Comparison of ENCODE assay signal across 8 cellular contexts in genomic region chr17:82338858-82339633, GRCh38. TPM values are rescaled to one million over a fixed set of nuclear protein-coding genes. Genes with fewer than 3 reads are reported as not detected.
DNase-seq lines count a peak whose midpoint lies in the region; ATAC-seq and TF ChIP-seq lines count a peak whose summit lies in the region.

No MANE protein-coding gene starts in this region.

- peaks cover 11% of the 10 kb centered on the region; the same call in 1 of the 2 replicates for H3K9me3 ChIP-seq in NT2/D1 (ENCODE audit: insufficient read depth, low read length)
- H3K9me3 ChIP-seq in parathyroid adenoma (ENCODE audit: control insufficient read depth, low read length) = no peaks in the 10 kb centered on the region

- DNase-seq in DMS53 treated with DMSO at 0.1 percent for 48 hours (lab: John Stamatoyannopoulos, UW; ENCODE audit: unreplicated experiment) (peak; percentile 26), NT2/D1 (ENCODE audit: low read depth, low spot score) (no peak), GM13976 (ENCODE audit: low spot score) (no peak), NCI-H2107 treated with DMSO at 0.1 percent for 48 hours (lab: John Stamatoyannopoulos, UW; ENCODE audit: unreplicated experiment) (no peak)

- H2AFZ ChIP-seq in parathyroid adenoma = peak overlapping the region; percentile 7

- H3K4me1 Mint-ChIP-seq in stimulated activated memory B cell treated with anti-CD40 and anti-IgM and Interleukin-4, amounts not matched to agents 10 μg/mL and 1 μg/mL and 100 μg/mL, for 72 hours = peaks cover 21% of the 10 kb centered on the region

- ATAC-seq in esophagus mucosa = peak; percentile 75
- no peak for ATAC-seq in stimulated activated memory B cell treated with anti-CD40 and anti-IgM and Interleukin-4, amounts not matched to agents 10 μg/mL and 1 μg/mL and 100 μg/mL, for 72 hours
- ATAC-seq in GM18517 (IDR thresholded peaks at IDR 0.05; ENCODE audit: unreplicated experiment) = no peak

- no peak overlapping the region for H3K27ac Mint-ChIP-seq in stimulated activated memory B cell treated with anti-CD40 and anti-IgM and Interleukin-4, amounts not matched to agents 10 μg/mL and 1 μg/mL and 100 μg/mL, for 72 hours

- H3K4me3 ChIP-seq in NT2/D1 (ENCODE audit: insufficient read length, low read depth) (peak overlapping the region; percentile 17), parathyroid adenoma (ENCODE audit: low read depth, low read length) (no peak overlapping the region)

- H3K4me2 ChIP-seq in parathyroid adenoma (ENCODE audit: low read length) = peak overlapping the region; percentile 35

- peaks cover 33% of the 10 kb centered on the region for H3K27me3 Mint-ChIP-seq in stimulated activated memory B cell treated with anti-CD40 and anti-IgM and Interleukin-4, amounts not matched to agents 10 μg/mL and 1 μg/mL and 100 μg/mL, for 72 hours

- H3K27ac ChIP-seq in parathyroid adenoma = no peak overlapping the region

- H3K36me3 Mint-ChIP-seq in stimulated activated memory B cell treated with anti-CD40 and anti-IgM and Interleukin-4, amounts not matched to agents 10 μg/mL and 1 μg/mL and 100 μg/mL, for 72 hours = no peaks in the 10 kb centered on the region

- no peak for TF ChIP-seq CTCF in parathyroid adenoma (IDR thresholded peaks at IDR 0.05)
- TF ChIP-seq CTCF in GM13976 (IDR thresholded peaks at IDR 0.05; ENCODE audit: borderline replicate concordance, control extremely low read depth, extremely low read depth, insufficient read depth, missing control alignments) = no peak

- no peak overlapping the region for H3K4me3 Mint-ChIP-seq in stimulated activated memory B cell treated with anti-CD40 and anti-IgM and Interleukin-4, amounts not matched to agents 10 μg/mL and 1 μg/mL and 100 μg/mL, for 72 hours

- peak overlapping the region; percentile 53 for H3K9ac ChIP-seq in NT2/D1 (ENCODE audit: insufficient read length, low read depth)
- no peak overlapping the region for H3K9ac ChIP-seq in parathyroid adenoma

- peaks cover 19% of the 10 kb centered on the region for H3K4me1 ChIP-seq in NT2/D1 (ENCODE audit: insufficient read depth, insufficient read length)
- H3K4me1 ChIP-seq in parathyroid adenoma = no peaks in the 10 kb centered on the region

- H3K27me3 ChIP-seq in NT2/D1 (ENCODE audit: insufficient read depth, insufficient read length) (peaks cover 59% of the 10 kb centered on the region), parathyroid adenoma (ENCODE audit: control insufficient read depth, insufficient read depth, low read length) (no peaks in the 10 kb centered on the region)

- no peaks in the 10 kb centered on the region for H3K9me3 Mint-ChIP-seq in stimulated activated memory B cell treated with anti-CD40 and anti-IgM and Interleukin-4, amounts not matched to agents 10 μg/mL and 1 μg/mL and 100 μg/mL, for 72 hours

- H3K79me2 ChIP-seq in parathyroid adenoma = no peaks in the 10 kb centered on the region

- H3K36me3 ChIP-seq in NT2/D1 (ENCODE audit: insufficient read depth, insufficient read length, low read length) (no peaks in the 10 kb centered on the region), parathyroid adenoma (ENCODE audit: control insufficient read depth, insufficient read depth, low read length) (no peaks in the 10 kb centered on the region)

- in situ Hi-C loops in GM13976 (cut with MboI; ENCODE audit: low sequenced_read_pairs, unreplicated experiment) = no loop called here

RNA-seq across cellular contexts. Expression of gene SECTM1, which starts 5.5 kb away (rescaled TPM):
- 6.3 TPM for total RNA-seq in esophagus mucosa

RNA-seq across cellular contexts. Expression of gene TEX19, which starts 20.0 kb away (rescaled TPM):
- not detected for total RNA-seq in esophagus mucosa

RNA-seq across cellular contexts. Expression of gene CD7, which starts 21.6 kb away (rescaled TPM):
- total RNA-seq in esophagus mucosa = 0.80 TPM

RNA-seq across cellular contexts. Expression of gene UTS2R, which starts 32.5 kb away (rescaled TPM):
- total RNA-seq in esophagus mucosa = not detected
